Comparison of ENCODE assay signal across 1 cellular context in genomic region chr19:38701455-38702063, GRCh38.
TF ChIP-seq lines count a peak whose summit lies in the region.

No MANE protein-coding gene starts in this region.

TF ChIP-seq in HepG2, 621 proteins besides CTCF, POLR2A, EP300 and RAD21 (continued from another document and continues in another):
- TF ChIP-seq ZNF556 (CRISPR knock-in tag; IDR thresholded peaks at IDR 0.05; ENCODE audit: borderline replicate concordance) (peak; percentile 77; the same call in 1 of the 2 replicates), NKX3-1 (CRISPR knock-in tag; IDR thresholded peaks at IDR 0.05) (no peak; the same call in 1 of the 2 replicates), GATA4 (IDR thresholded peaks at IDR 0.05; ENCODE audit: borderline replicate concordance, low read depth) (peak; percentile 84; the same call in 1 of the 2 replicates), ZNF816 (CRISPR knock-in tag; IDR thresholded peaks at IDR 0.05; ENCODE audit: borderline replicate concordance) (0 out of 2 replicates have a peak, but pooled peaks have one; percentile 64), FOXO1 (CRISPR knock-in tag; IDR thresholded peaks at IDR 0.05) (peak; percentile 88), NR2F1 (CRISPR knock-in tag; IDR thresholded peaks at IDR 0.05) (peak; percentile 84 to 85), ZIK1 (CRISPR knock-in tag; IDR thresholded peaks at IDR 0.05; ENCODE audit: borderline replicate concordance, low read depth) (peak; percentile 75), ZNF264 (CRISPR knock-in tag; IDR thresholded peaks at IDR 0.05) (peak; percentile 95), ZNF704 (CRISPR knock-in tag; IDR thresholded peaks at IDR 0.05; ENCODE audit: borderline replicate concordance) (no peak), ZBTB21 (CRISPR knock-in tag; IDR thresholded peaks at IDR 0.05) (no peak), PCBP2 (optimal IDR thresholded peaks at IDR 0.05; ENCODE audit: low read depth, low read length, poor library complexity, severe bottlenecking) (no peak), TERF1 (CRISPR knock-in tag; IDR thresholded peaks at IDR 0.05) (no peak), ZNF670 (CRISPR knock-in tag; IDR thresholded peaks at IDR 0.05; ENCODE audit: borderline replicate concordance) (peak; percentile 94; the same call in 1 of the 2 replicates), RBFOX2 (IDR thresholded peaks at IDR 0.05; ENCODE audit: low read depth, low read length) (0 out of 2 replicates have a peak, but pooled peaks have one; percentile 20), FOXP1 (IDR thresholded peaks at IDR 0.05) (no peak), FOXP1 (CRISPR knock-in tag; IDR thresholded peaks at IDR 0.05) (peak; percentile 33), ATF2 (CRISPR knock-in tag; IDR thresholded peaks at IDR 0.05) (peak; percentile 22; the same call in 1 of the 2 replicates), MIER3 (CRISPR knock-in tag; IDR thresholded peaks at IDR 0.05; ENCODE audit: borderline replicate concordance) (peak; percentile 20; the same call in 1 of the 2 replicates), MED1 (CRISPR knock-in tag; IDR thresholded peaks at IDR 0.05) (peak; percentile 92), FOXJ3 (CRISPR knock-in tag; IDR thresholded peaks at IDR 0.05; ENCODE audit: borderline replicate concordance) (peak; percentile 69; the same call in 1 of the 2 replicates), ELF3 (CRISPR knock-in tag; IDR thresholded peaks at IDR 0.05) (peak; percentile 91), ZNF564 (CRISPR knock-in tag; IDR thresholded peaks at IDR 0.05) (0 out of 2 replicates have a peak, but pooled peaks have one; percentile 33), ZFP82 (CRISPR knock-in tag; IDR thresholded peaks at IDR 0.05; ENCODE audit: borderline replicate concordance) (0 out of 2 replicates have a peak, but pooled peaks have one; percentile 28), SMAD3 (CRISPR knock-in tag; IDR thresholded peaks at IDR 0.05) (no peak), TFE3 (CRISPR knock-in tag; IDR thresholded peaks at IDR 0.05) (peak; percentile 73; the same call in 1 of the 2 replicates), ELF1 (CRISPR knock-in tag; IDR thresholded peaks at IDR 0.05) (peak; percentile 45; the same call in 1 of the 2 replicates), ZNF326 (CRISPR knock-in tag; IDR thresholded peaks at IDR 0.05; ENCODE audit: borderline replicate concordance) (no peak), TBX2 (CRISPR knock-in tag; IDR thresholded peaks at IDR 0.05; ENCODE audit: borderline replicate concordance) (peak; percentile 84), SALL2 (CRISPR knock-in tag; IDR thresholded peaks at IDR 0.05) (no peak; the same call in none of the 2 replicates), ZNF570 (CRISPR knock-in tag; IDR thresholded peaks at IDR 0.05; ENCODE audit: borderline replicate concordance) (no peak), ZNF224 (CRISPR knock-in tag; IDR thresholded peaks at IDR 0.05) (peak; percentile 87), ZNF678 (CRISPR knock-in tag; IDR thresholded peaks at IDR 0.05) (no peak), ZBTB46 (CRISPR knock-in tag; IDR thresholded peaks at IDR 0.05; ENCODE audit: borderline replicate concordance) (no peak), SMC3 (IDR thresholded peaks at IDR 0.05; ENCODE audit: low read length) (peak; percentile 26; the same call in 1 of the 2 replicates), FOXK1 (CRISPR knock-in tag; IDR thresholded peaks at IDR 0.05; ENCODE audit: borderline replicate concordance, low read depth) (peak; percentile 46; the same call in 1 of the 2 replicates), RBM22 (optimal IDR thresholded peaks at IDR 0.05; ENCODE audit: low read length) (peak; percentile 19), ZNF263 (CRISPR knock-in tag; IDR thresholded peaks at IDR 0.05) (peak; percentile 64)
- TF ChIP-seq, protein P1, sequence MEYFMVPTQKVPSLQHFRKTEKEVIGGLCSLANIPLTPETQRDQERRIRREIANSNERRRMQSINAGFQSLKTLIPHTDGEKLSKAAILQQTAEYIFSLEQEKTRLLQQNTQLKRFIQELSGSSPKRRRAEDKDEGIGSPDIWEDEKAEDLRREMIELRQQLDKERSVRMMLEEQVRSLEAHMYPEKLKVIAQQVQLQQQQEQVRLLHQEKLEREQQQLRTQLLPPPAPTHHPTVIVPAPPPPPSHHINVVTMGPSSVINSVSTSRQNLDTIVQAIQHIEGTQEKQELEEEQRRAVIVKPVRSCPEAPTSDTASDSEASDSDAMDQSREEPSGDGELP (IDR thresholded peaks at IDR 0.05; ENCODE audit: borderline replicate concordance, low read depth): peak; percentile 52; the same call in 1 of the 2 replicates
- TF ChIP-seq, protein P2, sequence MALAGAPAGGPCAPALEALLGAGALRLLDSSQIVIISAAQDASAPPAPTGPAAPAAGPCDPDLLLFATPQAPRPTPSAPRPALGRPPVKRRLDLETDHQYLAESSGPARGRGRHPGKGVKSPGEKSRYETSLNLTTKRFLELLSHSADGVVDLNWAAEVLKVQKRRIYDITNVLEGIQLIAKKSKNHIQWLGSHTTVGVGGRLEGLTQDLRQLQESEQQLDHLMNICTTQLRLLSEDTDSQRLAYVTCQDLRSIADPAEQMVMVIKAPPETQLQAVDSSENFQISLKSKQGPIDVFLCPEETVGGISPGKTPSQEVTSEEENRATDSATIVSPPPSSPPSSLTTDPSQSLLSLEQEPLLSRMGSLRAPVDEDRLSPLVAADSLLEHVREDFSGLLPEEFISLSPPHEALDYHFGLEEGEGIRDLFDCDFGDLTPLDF (CRISPR knock-in tag; IDR thresholded peaks at IDR 0.05): 0 out of 2 replicates have a peak, but pooled peaks have one; percentile 44
- TF ChIP-seq, protein P3, sequence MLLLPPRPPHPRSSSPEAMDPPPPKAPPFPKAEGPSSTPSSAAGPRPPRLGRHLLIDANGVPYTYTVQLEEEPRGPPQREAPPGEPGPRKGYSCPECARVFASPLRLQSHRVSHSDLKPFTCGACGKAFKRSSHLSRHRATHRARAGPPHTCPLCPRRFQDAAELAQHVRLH (CRISPR knock-in tag; IDR thresholded peaks at IDR 0.05; ENCODE audit: borderline replicate concordance, low read depth): peak; percentile 44; the same call in 1 of the 2 replicates
- TF ChIP-seq, protein P4, sequence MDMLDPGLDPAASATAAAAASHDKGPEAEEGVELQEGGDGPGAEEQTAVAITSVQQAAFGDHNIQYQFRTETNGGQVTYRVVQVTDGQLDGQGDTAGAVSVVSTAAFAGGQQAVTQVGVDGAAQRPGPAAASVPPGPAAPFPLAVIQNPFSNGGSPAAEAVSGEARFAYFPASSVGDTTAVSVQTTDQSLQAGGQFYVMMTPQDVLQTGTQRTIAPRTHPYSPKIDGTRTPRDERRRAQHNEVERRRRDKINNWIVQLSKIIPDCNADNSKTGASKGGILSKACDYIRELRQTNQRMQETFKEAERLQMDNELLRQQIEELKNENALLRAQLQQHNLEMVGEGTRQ (IDR thresholded peaks at IDR 0.05; ENCODE audit: low read depth, low read length): no peak
- TF ChIP-seq, protein P4 (CRISPR knock-in tag; IDR thresholded peaks at IDR 0.05; ENCODE audit: borderline replicate concordance): peak; percentile 55; the same call in 1 of the 2 replicates
